Comparison of ENCODE assay signal across 25 cellular contexts in genomic region chr18:56451188-56451587, GRCh38.
"Had no signal": no experiment of that assay in that cellular context is flagged by ENCODE, and none has a peak within 500 bp of the region (broad histone marks: within the 10 kb centered on the region; RNA-seq: fewer than 3 reads in every experiment).

No MANE protein-coding gene starts in this region.

- DNase-seq: activated CD4-positive, alpha-beta memory T cell treated with anti-CD3 and anti-CD28 coated beads, Interleukin-2, amount 10 ng/mL, durations not matched to agents 7 days and 5 days; activated CD4-positive, alpha-beta T cell treated with anti-CD3 and anti-CD28 coated beads, Interleukin-2, amount 10 ng/mL, durations not matched to agents 24 days and 14 days; activated CD8-positive, alpha-beta memory T cell treated with anti-CD3 and anti-CD28 coated beads, Interleukin-2, amount 50 U/mL, for 48 hours; activated gamma-delta T cell treated with Interleukin-2 at 50 U/mL for 16 hours; activated naive CD4-positive, alpha-beta T cell treated with anti-CD3 and anti-CD28 coated beads, Interleukin-2, amount 50 U/mL, for 16 hours; activated T-cell treated with anti-CD3 and anti-CD28 coated beads, Interleukin-2, amount 50 U/mL, for 4 hours; amniotic stem cell; cerebellar nuclear complex; colonic mucosa; effector CD8-positive, alpha-beta T cell; foreskin melanocyte; left cardiac atrium; midbrain; naive thymus-derived CD4-positive, alpha-beta T cell; ovary; retina; stimulated activated CD4-positive, alpha-beta T cell treated with anti-CD3 and anti-CD28 coated beads, Interleukin-4, amount 100 ng/mL, for 24 hours; T-helper 1 cell; uterus had no signal

- H3K27ac ChIP-seq: colonic mucosa, esophagus muscularis mucosa, ovary, skin epidermis, thoracic aorta, uterus had no signal

- ATAC-seq: activated T-cell treated with anti-CD3 and anti-CD28 coated beads, Interleukin-2, amount 50 U/mL, for 4 hours; activated T-helper 17 cell treated with anti-CD3 and anti-CD28 coated beads, Interleukin-2, amount 50 U/mL, for 72 hours; left cardiac atrium; naive thymus-derived CD4-positive, alpha-beta T cell; sciatic nerve; stimulated activated effector memory CD8-positive, alpha-beta T cell treated with anti-CD3 and anti-CD28 coated beads, Interleukin-12 subunit alpha, Interleukin-12 subunit beta, amount 100 ng/mL, for 72 hours had no signal

- H3K9me3 ChIP-seq: colonic mucosa, esophagus muscularis mucosa, ovary, thoracic aorta, uterus had no signal

- H3K4me3 ChIP-seq: colonic mucosa, esophagus muscularis mucosa, ovary, skin epidermis, thoracic aorta, uterus had no signal

- H3K4me1 ChIP-seq: colonic mucosa, uterus had no signal

- H3K36me3 ChIP-seq: colonic mucosa, esophagus muscularis mucosa, ovary, thoracic aorta, uterus had no signal

- H3K27me3 ChIP-seq: colonic mucosa, esophagus muscularis mucosa, ovary, uterus had no signal
